Comparison of ENCODE assay signal across 9 cellular contexts in the genomic region with DNA sequence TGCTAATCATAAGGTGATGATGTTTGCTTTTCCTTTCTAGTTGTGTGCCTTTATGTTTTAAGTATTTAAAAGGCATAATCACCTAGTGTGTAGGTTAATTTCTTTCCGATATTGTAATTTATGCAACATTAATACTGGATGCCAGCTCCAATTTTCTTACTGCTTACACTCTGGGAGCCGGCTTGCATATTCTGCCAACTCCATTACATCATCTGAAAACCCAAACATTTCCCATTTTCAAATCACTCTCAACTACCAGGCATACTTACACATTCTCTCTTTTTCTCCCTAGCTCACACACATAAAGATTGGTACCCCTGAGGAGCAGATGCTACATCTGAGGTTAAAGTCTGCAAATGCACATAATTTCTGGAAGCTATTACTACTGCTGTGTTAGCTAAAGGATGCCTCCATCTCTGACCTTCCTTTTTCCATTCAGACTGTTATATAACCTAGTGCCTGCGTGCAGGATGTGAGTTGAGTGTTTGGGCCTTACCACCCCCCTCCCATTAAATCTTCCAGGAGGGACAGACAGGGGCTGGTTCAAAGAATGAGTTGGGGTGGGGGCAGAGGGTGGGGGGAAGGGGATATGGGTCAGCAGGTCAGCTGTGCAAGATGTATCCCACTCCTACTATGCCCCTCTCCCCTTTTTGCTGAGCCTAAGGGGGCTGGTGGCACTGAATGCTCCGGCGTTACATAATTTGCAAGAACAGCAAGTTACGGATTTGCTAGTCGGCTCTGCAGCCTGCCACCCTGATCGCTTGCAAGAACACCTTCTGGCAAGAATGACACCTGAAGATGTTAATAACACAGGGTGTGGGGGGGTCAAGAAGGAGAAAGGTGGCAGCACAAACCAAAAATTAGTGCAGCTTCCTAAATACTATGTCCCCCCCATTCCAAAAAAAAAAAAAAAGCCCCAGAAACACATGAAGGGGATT. TPM values are rescaled to one million over a fixed set of nuclear protein-coding genes. Genes with fewer than 3 reads are reported as not detected.
DNase-seq lines count a peak whose midpoint lies in the region; ATAC-seq, FAIRE-seq and TF ChIP-seq lines count a peak whose summit lies in the region.
"Had no signal": no experiment of that assay in that cellular context is flagged by ENCODE, and none has a peak within 500 bp of the region (broad histone marks: within the 10 kb centered on the region; RNA-seq: fewer than 3 reads in every experiment).

No MANE protein-coding gene starts in this region.

- DNase-seq in AG04450 (ENCODE audit: low read depth, low spot score) (no peak), NCI-H2171 (lab: John Stamatoyannopoulos, UW) (peak; percentile 14), esophagus muscularis mucosa (ENCODE audit: extremely low spot score) (no peak), RCC 7860 (ENCODE audit: low spot score) (no peak)
- DNase-seq: NCI-H446 treated with DMSO at 0.1 percent for 48 hours had no signal

- TF ChIP-seq EP300 in esophagus muscularis mucosa (IDR thresholded peaks at IDR 0.05): no peak

- ATAC-seq in HG03039 (IDR thresholded peaks at IDR 0.05; ENCODE audit: unreplicated experiment): no peak
- no peak for ATAC-seq in GM21723 (IDR thresholded peaks at IDR 0.05; ENCODE audit: unreplicated experiment)
- ATAC-seq in HG03442 (IDR thresholded peaks at IDR 0.05; ENCODE audit: unreplicated experiment): no peak

- intact Hi-C loops in esophagus muscularis mucosa (cut with DNase I): no loop called here

- H3K4me3 ChIP-seq in AG04450 (ENCODE audit: low read depth, low read length) (peak overlapping the region; percentile 69), esophagus muscularis mucosa (peak overlapping the region; percentile 76 to 86 (median 76)), neuron (ENCODE audit: low read length) (peak overlapping the region; percentile 52)

- CTCF ChIA-PET in AG04450 (lab: Charles Lee): interaction anchor here (0.6 to 1.9 kb wide), 6 partner anchors 31 to 641 kb away, joined by 3 to 7 read pairs (median 4); no protein-coding TSS in a partner anchor

- H3K4me1 ChIP-seq in esophagus muscularis mucosa (peaks cover 8 to 39% (median 26%) of the 10 kb centered on the region in 4 donors), neuron (ENCODE audit: insufficient read depth, low read length) (peaks cover 14% of the 10 kb centered on the region)

- peak overlapping the region; percentile 96 for H2AFZ ChIP-seq in neuron (ENCODE audit: low read depth, low read length)

- TF ChIP-seq CTCF in AG04450 (IDR thresholded peaks at IDR 0.05; ENCODE audit: low read depth, low read length) (no peak), esophagus muscularis mucosa (IDR thresholded peaks at IDR 0.05) (no peak)

- no peaks in the 10 kb centered on the region for H3K9me3 ChIP-seq in AG04450 (ENCODE audit: control insufficient read depth, insufficient read depth, low read length)
- H3K9me3 ChIP-seq in esophagus muscularis mucosa: no peaks in the 10 kb centered on the region
- H3K9me3 ChIP-seq in neuron (ENCODE audit: low read length): no peaks in the 10 kb centered on the region

- FAIRE-seq in RCC 7860 (lab: Jason Lieb, UNC): no peak

- H3K27me3 ChIP-seq in AG04450 (ENCODE audit: control insufficient read depth, insufficient read depth, low read length): peaks cover 24% of the 10 kb centered on the region
- no peaks in the 10 kb centered on the region for H3K27me3 ChIP-seq in esophagus muscularis mucosa
- peaks cover 8% of the 10 kb centered on the region for H3K27me3 ChIP-seq in neuron (ENCODE audit: insufficient read depth, low read length)

- TF ChIP-seq POLR2A in esophagus muscularis mucosa (IDR thresholded peaks at IDR 0.05; ENCODE audit: low read depth): no peak

- H3K36me3 ChIP-seq in esophagus muscularis mucosa (no peaks in the 10 kb centered on the region), neuron (ENCODE audit: insufficient read depth, low read length) (no peaks in the 10 kb centered on the region)

- POLR2A ChIA-PET in AG04450 (lab: Yijun Ruan, JAX): interaction anchor here (0.6 kb wide), 1 partner anchor 82 kb away, joined by 3 read pairs; no protein-coding TSS in a partner anchor

- H3K27ac ChIP-seq in AG04450 (ENCODE audit: low read depth, low read length): no peak overlapping the region
- H3K27ac ChIP-seq in esophagus muscularis mucosa (replicated peaks in 1 of 4): peak overlapping the region; percentile 30 to 74 (median 52)

- WGBS in esophagus muscularis mucosa: 19% methylated on average over 6 of the region's 8 CpGs

RNA-seq across cellular contexts. Expression of a gene that starts 2.5 kb away (rescaled TPM):
- 2.2 and 2.9 TPM in 2 replicates for polyA plus RNA-seq in AG04450 (2011; rRNA removed)
- 13.1 and 17.8 TPM in 2 replicates for polyA minus RNA-seq in AG04450 (2011; rRNA and poly(A)+ RNA removed)
- 10 to 100 TPM; 54.4 to 64.0 (median 58.2) TPM for total RNA-seq in esophagus muscularis mucosa
